Comparison of ENCODE assay signal across 8 cellular contexts in the genomic region with DNA sequence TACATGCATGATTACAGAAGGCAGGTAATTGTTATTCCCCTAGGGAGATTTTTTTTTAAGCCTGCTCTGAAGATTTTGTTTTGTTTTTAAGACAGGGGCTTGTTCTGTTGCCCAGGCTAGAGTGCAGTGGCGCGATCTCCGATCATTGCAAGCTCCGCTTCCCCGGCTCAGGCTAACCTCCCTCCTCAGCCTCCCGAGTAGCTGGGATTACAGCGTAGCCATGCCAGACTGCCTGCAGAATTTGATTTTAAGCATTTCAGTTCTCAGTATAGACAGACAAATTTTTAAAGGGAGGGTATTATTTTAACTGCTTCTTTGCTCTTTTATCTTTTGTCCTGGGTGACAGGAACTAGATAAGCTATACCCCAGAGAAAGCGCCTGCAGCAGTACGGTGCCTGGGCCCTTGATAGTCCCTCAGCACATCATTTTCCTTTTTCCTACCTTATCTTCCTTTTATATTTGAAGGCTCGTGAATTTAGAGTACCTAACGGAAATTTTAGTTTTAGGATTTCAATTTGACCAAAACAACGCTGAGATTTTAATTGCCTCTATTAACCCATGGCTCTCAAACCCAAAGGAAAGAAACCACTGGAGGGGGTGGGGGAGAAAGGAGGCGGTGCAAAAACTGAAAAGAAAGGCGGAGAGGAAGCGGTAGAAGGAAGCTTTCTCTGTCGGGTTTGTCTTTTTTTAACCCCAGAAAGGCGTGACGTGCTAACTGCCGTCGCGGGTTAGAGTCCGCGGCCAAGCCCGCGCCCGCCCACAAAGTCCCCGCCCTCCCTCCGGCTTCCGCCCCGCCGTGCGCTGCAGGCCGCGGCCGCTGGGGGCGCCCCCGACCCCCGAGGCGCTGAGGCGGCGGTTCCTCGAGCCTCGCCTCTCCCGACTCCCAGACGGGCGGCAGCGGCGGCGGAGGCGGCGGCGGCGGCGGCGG.
DNase-seq lines count a peak whose midpoint lies in the region; ATAC-seq lines count a peak whose summit lies in the region.

A gene (plus strand): TSS at position 886 of the 928 bp plus-strand sequence. CDS start 329 bp downstream, outside the sequence.

- peak within 1 kb of the TSS; percentile 63 for H3K27ac ChIP-seq in layer of hippocampus (ENCODE audit: low read depth, low read length)

- ATAC-seq in GM18909 (IDR thresholded peaks at IDR 0.05; ENCODE audit: poor library complexity, unreplicated experiment) (peak; percentile 79), HG03139 (IDR thresholded peaks at IDR 0.05; ENCODE audit: unreplicated experiment) (peak; percentile 80)
- ATAC-seq in central memory CD8-positive, alpha-beta T cell (replicated peaks; ENCODE audit: extremely low read depth, poor library complexity, severe bottlenecking): peak; percentile 82

- H3K27me3 ChIP-seq in layer of hippocampus (ENCODE audit: control insufficient read depth, insufficient read depth, low read length): no peaks in the 10 kb centered on the region

- peaks cover 10% of the 10 kb centered on the region for H3K36me3 Mint-ChIP-seq in central memory CD8-positive, alpha-beta T cell (ENCODE audit: insufficient read depth)

- peak within 1 kb of the TSS; percentile 95 for H3K4me3 Mint-ChIP-seq in central memory CD8-positive, alpha-beta T cell

- no peaks in the 10 kb centered on the region for H3K27me3 Mint-ChIP-seq in central memory CD8-positive, alpha-beta T cell

- H3K9me3 Mint-ChIP-seq in central memory CD8-positive, alpha-beta T cell: no peaks in the 10 kb centered on the region

- peaks cover 18% of the 10 kb centered on the region for H3K4me1 Mint-ChIP-seq in central memory CD8-positive, alpha-beta T cell

- H3K27ac Mint-ChIP-seq in central memory CD8-positive, alpha-beta T cell (ENCODE audit: low read depth): peak within 1 kb of the TSS; percentile 91

- DNase-seq in AG20443 (ENCODE audit: low spot score): peak; percentile 97
- DNase-seq in NCI-H2227 treated with DMSO at 0.1 percent for 48 hours (lab: John Stamatoyannopoulos, UW): peak; percentile 81
- peak; percentile 79 for DNase-seq in activated CD4-positive, CD25-positive, alpha-beta regulatory T cell treated with anti-CD3 and anti-CD28 coated beads, Interleukin-2, amount 50 U/mL, for 16 hours (ENCODE audit: low read depth, low spot score)
- DNase-seq in central memory CD8-positive, alpha-beta T cell (ENCODE audit: low spot score in 2 of 2): peak; percentile 81 to 88
- DNase-seq in stimulated activated CD4-positive, alpha-beta T cell treated with anti-CD3 and anti-CD28 coated beads, Interleukin-1b, Interleukin-23, amount 100 ng/mL, for 1 hour (ENCODE audit: low read depth in 2 of 2): peak; percentile 78 to 84

Comparison
In these comparisons a context has a peak if more than half of its experiments do, and no peak if none do; other contexts are left out.
1. Peak in every context shown above with its lines: DNase-seq, ATAC-seq and H3K27ac ChIP-seq.